1 cellular context compared by ENCODE assay signal in genomic region chr11:61332266-61332822, GRCh38.
TF ChIP-seq lines count a peak whose summit lies in the region.

No MANE protein-coding gene starts in this region.

TF ChIP-seq in IMR-90, 13 proteins besides CTCF, POLR2A, EP300 and RAD21 (continued from another document):
- TF ChIP-seq USF2 (IDR thresholded peaks at IDR 0.05; ENCODE audit: low read depth, low read length) (no peak), CEBPB (IDR thresholded peaks at IDR 0.05; ENCODE audit: low read depth, low read length) (no peak)
TF ChIP-seq in IMR-90: peak in this region for 0.
